Comparison of ENCODE assay signal across 1 cellular context in genomic region chr22:30586414-30586813, GRCh38.
TF ChIP-seq lines count a peak whose summit lies in the region.

No MANE protein-coding gene starts in this region.

TF ChIP-seq in K562, 482 proteins besides CTCF, POLR2A, EP300 and RAD21:
- TF ChIP-seq ZNF274 (IDR thresholded peaks at IDR 0.05; ENCODE audit: borderline replicate concordance, low read depth, low read length): no peak
- TF ChIP-seq PRDM10 (IDR thresholded peaks at IDR 0.05; ENCODE audit: partially characterized antibody): peak; percentile 89
